In genomic region chr5:5146530-5147160, GRCh38 we compare ENCODE assay signal across 1 cellular context.
TF ChIP-seq lines count a peak whose summit lies in the region.

No MANE protein-coding gene starts in this region.

TF ChIP-seq in HCT116, 20 proteins besides CTCF, POLR2A, EP300 and RAD21 (continued from another document):
- TF ChIP-seq JUND (IDR thresholded peaks at IDR 0.05) (no peak), FOSL1 (IDR thresholded peaks at IDR 0.05; ENCODE audit: low read depth) (no peak)
